ENCODE assay signal across 8 cellular contexts in the genomic region with DNA sequence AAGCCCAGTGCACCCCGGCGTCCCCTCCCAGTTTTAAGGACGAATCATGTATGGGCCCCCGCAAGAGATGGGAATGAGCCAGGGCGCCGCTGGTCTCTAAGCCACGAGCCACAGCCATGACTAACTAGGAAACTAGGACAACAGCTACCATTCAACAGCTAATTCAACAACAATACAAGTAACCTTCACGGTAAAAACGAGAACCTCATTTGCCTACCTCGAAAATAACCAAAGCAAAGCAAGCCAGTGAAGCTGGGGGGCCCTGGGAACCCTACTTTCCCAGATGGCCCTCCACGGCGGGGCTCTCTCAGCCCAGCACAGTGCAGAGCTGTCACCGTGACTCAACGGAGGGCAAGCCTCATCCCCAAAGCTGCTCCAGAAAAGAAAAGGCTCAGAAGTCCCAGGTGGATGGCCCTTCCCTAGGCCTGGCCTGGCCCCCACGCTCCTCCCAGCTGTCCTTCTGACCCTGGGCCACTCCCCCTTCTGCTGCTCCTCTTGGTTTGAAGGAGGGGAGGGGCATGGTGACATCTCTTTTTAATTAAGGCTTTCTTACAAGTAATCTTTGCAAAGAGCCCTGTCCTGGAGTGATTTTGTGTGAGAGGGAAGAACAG.
A peak's percentile ranks its signal among the peaks of the same experiment; 100 is the strongest.
DNase-seq lines count a peak whose midpoint lies in the region; ATAC-seq and TF ChIP-seq lines count a peak whose summit lies in the region.

No MANE protein-coding gene starts in this region.

- H3K9ac ChIP-seq in mammary epithelial cell (ENCODE audit: insufficient read depth, low read length) (no peak overlapping the region), mesenchymal stem cell (ENCODE audit: low read length) (peak overlapping the region; percentile 93)

- H3K4me2 ChIP-seq in mammary epithelial cell (ENCODE audit: insufficient read depth, low read depth, low read length), result peak overlapping the region; percentile 77
- peak overlapping the region; percentile 49 for H3K4me2 ChIP-seq in mesenchymal stem cell (ENCODE audit: low read length, poor library complexity, severe bottlenecking)

- H3K27ac Mint-ChIP-seq in Calu3 (ENCODE audit: unreplicated experiment), result peak overlapping the region; percentile 74

- BruUV-seq in Calu3 (replicated peaks; lab: Mats Ljungman, UMichigan) (no TSS peak), mammary epithelial cell (replicated peaks; lab: Mats Ljungman, UMichigan) (no TSS peak)

- H3K4me1 ChIP-seq in mammary epithelial cell (ENCODE audit: insufficient read depth, low read length) (peaks cover 19% of the 10 kb centered on the region), mesenchymal stem cell (ENCODE audit: control insufficient read depth, insufficient read depth, low read depth, low read length) (peaks cover 32% of the 10 kb centered on the region), upper lobe of right lung (peaks cover 21% of the 10 kb centered on the region)

- H3K36me3 Mint-ChIP-seq in Calu3 (ENCODE audit: insufficient read depth, unreplicated experiment), result peaks cover 10% of the 10 kb centered on the region

- peak overlapping the region in 1 of 3 experiments; percentile 29 for H3K4me3 ChIP-seq in mammary epithelial cell (replicated peaks in 1 of 3; ENCODE audit: insufficient read depth in 1 of 3, low read depth in 2 of 3, low read length in 3 of 3)
- H3K4me3 ChIP-seq in mesenchymal stem cell (ENCODE audit: insufficient read depth in 1 of 2, low read depth in 1 of 2, low read length in 2 of 2), result peak overlapping the region in 1 of 2 experiments; percentile 72
- peak overlapping the region; percentile 14 for H3K4me3 ChIP-seq in upper lobe of right lung

- ATAC-seq in upper lobe of right lung, result peak; percentile 5

- dilution Hi-C loops in mammary epithelial cell (cut with HindIII; ENCODE audit: low sequenced_read_pairs), result loop anchor here (5.0 kb wide), 1 partner anchor 78 kb away; no protein-coding TSS in a partner anchor

- no peak overlapping the region for H2BK15ac ChIP-seq in mesenchymal stem cell (ENCODE audit: low read depth, poor library complexity, severe bottlenecking)

- CTCF ChIA-PET in Calu3 (lab: Charles Lee), result interaction anchor here (0.8 to 1.4 kb wide), 3 partner anchors 27 to 126 kb away, joined by 3 read pairs; a partner anchor contains a TSS
- CTCF ChIA-PET in mammary epithelial cell (lab: Charles Lee; ENCODE audit: low non-redundant PET), result no interaction called here

- no peak overlapping the region for H3K18ac ChIP-seq in mesenchymal stem cell (ENCODE audit: low read depth in 1 of 2, low read length in 2 of 2)

- in situ Hi-C loops in mammary epithelial cell (cut with MboI; ENCODE audit: low sequenced_read_pairs in 2 of 2), result no loop called here

- H3K9me3 Mint-ChIP-seq in Calu3 (ENCODE audit: low read depth, unreplicated experiment), result no peaks in the 10 kb centered on the region

- H3K4ac ChIP-seq in mesenchymal stem cell (ENCODE audit: low read depth in 1 of 2, low read length in 2 of 2), result no peak overlapping the region

- H3K27ac ChIP-seq in mammary epithelial cell (ENCODE audit: insufficient read depth, low read depth, low read length), result peak overlapping the region; percentile 8
- peak overlapping the region; percentile 8 for H3K27ac ChIP-seq in mesenchymal stem cell (ENCODE audit: low read length, poor library complexity, severe bottlenecking)
- peak overlapping the region; percentile 30 for H3K27ac ChIP-seq in upper lobe of right lung

- no peaks in the 10 kb centered on the region for H3K27me3 Mint-ChIP-seq in Calu3 (ENCODE audit: unreplicated experiment)

- H3K23ac ChIP-seq in mesenchymal stem cell (ENCODE audit: low read length in 2 of 2), result no peak overlapping the region

- DNase-seq in Calu3 (peak; percentile 33), NOMO-1 treated with dmso at 0.1 percent for 144 hours (lab: John Stamatoyannopoulos, UW; ENCODE audit: unreplicated experiment) (peak; percentile 12), mammary epithelial cell (peak; percentile 24), mesenchymal stem cell (no peak), upper lobe of right lung (peak; percentile 63), NCI-H146 (lab: John Stamatoyannopoulos, UW) (no peak), NCI-H2081 treated with DMSO at 0.1 percent for 48 hours (lab: John Stamatoyannopoulos, UW) (no peak), UCSD-AML1 (lab: John Stamatoyannopoulos, UW; ENCODE audit: unreplicated experiment) (no peak)

- intact Hi-C loops in Calu3 (cut with micrococcal nuclease; ENCODE audit: unreplicated experiment), result no loop called here
- intact Hi-C loops in mammary epithelial cell (cut with micrococcal nuclease), result loop anchor here (2.0 to 5.0 kb wide), 2 partner anchors 123 to 716 kb away; no protein-coding TSS in a partner anchor
- intact Hi-C loops in upper lobe of right lung (cut with DNase I), result no loop called here

- 76% methylated on average over 13 of the region's 15 CpGs for WGBS in mammary epithelial cell (ENCODE audit: low coverage, missing lambda C conversion rate)
- WGBS in mesenchymal stem cell, result 92% methylated on average over 15 of the region's 15 CpGs

- peaks cover 60% of the 10 kb centered on the region for H3K79me1 ChIP-seq in mesenchymal stem cell (replicated peaks; ENCODE audit: low read length, poor library complexity, severe bottlenecking)

- peaks cover 30% of the 10 kb centered on the region for H3K4me1 Mint-ChIP-seq in Calu3 (ENCODE audit: low read depth, unreplicated experiment)

- no peak overlapping the region for H2BK12ac ChIP-seq in mesenchymal stem cell (ENCODE audit: low read length in 2 of 2)

- H2AFZ ChIP-seq in mammary epithelial cell (ENCODE audit: low read depth, low read length) (no peak overlapping the region), mesenchymal stem cell (ENCODE audit: low read depth, low read length) (no peak overlapping the region)

- H4K20me1 ChIP-seq in mammary epithelial cell (ENCODE audit: insufficient read depth, low read length), result no peaks in the 10 kb centered on the region

- no peak overlapping the region for H4K91ac ChIP-seq in mesenchymal stem cell (ENCODE audit: low read length)

- no peaks in the 10 kb centered on the region for H3K9me3 ChIP-seq in mammary epithelial cell (replicated peaks; ENCODE audit: insufficient read depth, low read length)
- no peaks in the 10 kb centered on the region for H3K9me3 ChIP-seq in mesenchymal stem cell (ENCODE audit: control insufficient read depth, low read length)
- H3K9me3 ChIP-seq in upper lobe of right lung, result no peaks in the 10 kb centered on the region

- peak overlapping the region; percentile 33 for H2AK5ac ChIP-seq in mesenchymal stem cell (ENCODE audit: low read length, severe bottlenecking)

- no peak overlapping the region for H2BK120ac ChIP-seq in mesenchymal stem cell (ENCODE audit: low read depth, low read length)

- peaks cover 32% of the 10 kb centered on the region for H3K79me2 ChIP-seq in mammary epithelial cell (ENCODE audit: insufficient read depth, low read length)

- no peaks in the 10 kb centered on the region for H3K36me3 ChIP-seq in mammary epithelial cell (ENCODE audit: insufficient read depth, low read length)
- H3K36me3 ChIP-seq in mesenchymal stem cell (ENCODE audit: control insufficient read depth in 1 of 2, insufficient read depth in 2 of 2, low read depth in 1 of 2, low read length in 2 of 2), result no peaks in the 10 kb centered on the region
- no peaks in the 10 kb centered on the region for H3K36me3 ChIP-seq in upper lobe of right lung

- peak overlapping the region in 1 of 2 experiments; percentile 32 for H3K14ac ChIP-seq in mesenchymal stem cell (ENCODE audit: low read length in 2 of 2)

- H3K27me3 ChIP-seq in mammary epithelial cell (ENCODE audit: insufficient read depth, low read length), result no peaks in the 10 kb centered on the region
- no peaks in the 10 kb centered on the region for H3K27me3 ChIP-seq in mesenchymal stem cell (ENCODE audit: control insufficient read depth in 1 of 2, insufficient read depth in 1 of 2, low read length in 2 of 2)
- no peaks in the 10 kb centered on the region for H3K27me3 ChIP-seq in upper lobe of right lung

- H3K4me3 Mint-ChIP-seq in Calu3 (ENCODE audit: low read depth, unreplicated experiment), result peak overlapping the region; percentile 67

- TF ChIP-seq CTCF in Calu3 (IDR thresholded peaks at IDR 0.05; ENCODE audit: unreplicated experiment) (no peak), mammary epithelial cell (conservative IDR thresholded peaks at IDR 0.05 in 1 of 2, IDR thresholded peaks at IDR 0.05 in 1 of 2; ENCODE audit: extremely low read depth in 1 of 2, insufficient read depth in 1 of 2, low read depth in 1 of 2, low read length in 2 of 2) (no peak), upper lobe of right lung (IDR thresholded peaks at IDR 0.05) (no peak)

- H2BK5ac ChIP-seq in mesenchymal stem cell (ENCODE audit: low read depth, low read length, poor library complexity, severe bottlenecking), result no peak overlapping the region

- no peak overlapping the region for H4K8ac ChIP-seq in mesenchymal stem cell (ENCODE audit: low read length)

Comparison
In these comparisons a context has a peak if more than half of its experiments do, and no peak if none do; other contexts are left out.
1. DNase-seq: peak in Calu3 (single experiment), NOMO-1 treated with dmso at 0.1 percent for 144 hours (single experiment), mammary epithelial cell (single experiment) and upper lobe of right lung (single experiment); none in mesenchymal stem cell (single experiment), NCI-H146 (single experiment), NCI-H2081 treated with DMSO at 0.1 percent for 48 hours (single experiment) and UCSD-AML1 (single experiment).
2. Peak in every context shown above with its lines, with median percentiles within 50 percentile points of each other: H3K27ac ChIP-seq.